ENCODE assay signal across 29 cellular contexts in genomic region chr11:12624595-12624994, GRCh38.
"Had no signal": no experiment of that assay in that cellular context is flagged by ENCODE, and none has a peak within 500 bp of the region (broad histone marks: within the 10 kb centered on the region; RNA-seq: fewer than 3 reads in every experiment).

No MANE protein-coding gene starts in this region.

- H3K4me2 ChIP-seq: hepatocyte had no signal

- H3K9me3 ChIP-seq: colonic mucosa, neutrophil, prostate gland, testis had no signal

- FAIRE-seq: urothelium cell line had no signal

- H3K36me3 ChIP-seq: colonic mucosa, gastroesophageal sphincter, heart left ventricle, neutrophil, prostate gland, right atrium auricular region had no signal

- H3K27me3 Mint-ChIP-seq: dendritic cell treated with granulocyte-macrophage colony-stimulating factor and Interleukin-4, amounts not matched to agents 40 ng/mL and 50 ng/mL, for 4 days; naive B cell; type B pancreatic cell had no signal

- ATAC-seq: esophagus mucosa; gastroesophageal sphincter; heart left ventricle; left lobe of liver; mucosa of descending colon; natural killer cell treated with Interleukin-12 subunit alpha and Interleukin-12 subunit beta and Interleukin-15 and Interleukin-18, amount 100 ng/mL, for 72 hours; sciatic nerve; stimulated activated effector memory CD8-positive, alpha-beta T cell treated with anti-CD3 and anti-CD28 coated beads, Interleukin-12 subunit alpha, Interleukin-12 subunit beta, amount 100 ng/mL, for 72 hours had no signal

- H3K27me3 ChIP-seq: colonic mucosa, gastroesophageal sphincter, heart left ventricle, hepatocyte, neutrophil, right atrium auricular region, testis, tibial artery had no signal

- H3K79me2 ChIP-seq: hepatocyte had no signal

- H3K4me3 Mint-ChIP-seq: dendritic cell treated with granulocyte-macrophage colony-stimulating factor and Interleukin-4, amounts not matched to agents 40 ng/mL and 50 ng/mL, for 4 days; endodermal cell; mesothelial cell of epicardium; naive B cell; natural killer cell treated with Interleukin-12 subunit alpha and Interleukin-12 subunit beta and Interleukin-15 and Interleukin-18, amount 100 ng/mL, for 72 hours; neural crest cell; stimulated activated effector memory CD8-positive, alpha-beta T cell treated with anti-CD3 and anti-CD28 coated beads, Interleukin-12 subunit alpha, Interleukin-12 subunit beta, amount 100 ng/mL, for 72 hours; type B pancreatic cell had no signal

- H3K4me1 Mint-ChIP-seq: endodermal cell; mesothelial cell of epicardium; naive B cell; neural crest cell; stimulated activated effector memory CD8-positive, alpha-beta T cell treated with anti-CD3 and anti-CD28 coated beads, Interleukin-12 subunit alpha, Interleukin-12 subunit beta, amount 100 ng/mL, for 72 hours had no signal

- H3K27ac ChIP-seq: colonic mucosa, epithelial cell of prostate, gastroesophageal sphincter, heart left ventricle, hepatocyte, neutrophil, prostate gland, right atrium auricular region, testis, tibial artery had no signal

- H2AFZ ChIP-seq: hepatocyte had no signal

- H3K4me1 ChIP-seq: colonic mucosa, gastroesophageal sphincter, heart left ventricle, prostate gland, right atrium auricular region, testis, tibial artery had no signal

- DNase-seq: colonic mucosa; effector CD8-positive, alpha-beta T cell; endodermal cell; heart left ventricle; kidney; mucosa of descending colon; naive B cell; stimulated activated CD4-positive, alpha-beta T cell treated with anti-CD3 and anti-CD28 coated beads, Interleukin-2, amount 100 ng/mL, for 24 hours; stimulated activated CD4-positive, alpha-beta T cell treated with anti-CD3 and anti-CD28 coated beads, Interleukin-4, amount 100 ng/mL, for 24 hours; stimulated activated naive CD4-positive, alpha-beta T cell treated with Interleukin-2 at 50 U/mL for 16 hours; substantia nigra; testis; tibial artery had no signal

- H3K27ac Mint-ChIP-seq: dendritic cell treated with granulocyte-macrophage colony-stimulating factor and Interleukin-4, amounts not matched to agents 40 ng/mL and 50 ng/mL, for 4 days; endodermal cell; mesothelial cell of epicardium; naive B cell; natural killer cell treated with Interleukin-12 subunit alpha and Interleukin-12 subunit beta and Interleukin-15 and Interleukin-18, amount 100 ng/mL, for 72 hours; stimulated activated effector memory CD8-positive, alpha-beta T cell treated with anti-CD3 and anti-CD28 coated beads, Interleukin-12 subunit alpha, Interleukin-12 subunit beta, amount 100 ng/mL, for 72 hours; type B pancreatic cell had no signal

- H3K4me3 ChIP-seq: colonic mucosa, gastroesophageal sphincter, heart left ventricle, hepatocyte, mucosa of descending colon, prostate gland, right atrium auricular region, testis, tibial artery had no signal

- H3K36me3 Mint-ChIP-seq: stimulated activated effector memory CD8-positive, alpha-beta T cell treated with anti-CD3 and anti-CD28 coated beads, Interleukin-12 subunit alpha, Interleukin-12 subunit beta, amount 100 ng/mL, for 72 hours had no signal
